ENCODE assay signal across 17 cellular contexts in genomic region chr2:191870744-191871143, GRCh38. TPM values are rescaled to one million over a fixed set of nuclear protein-coding genes. Genes with fewer than 3 reads are reported as not detected.
DNase-seq lines count a peak whose midpoint lies in the region; ATAC-seq and TF ChIP-seq lines count a peak whose summit lies in the region.
"Had no signal": no experiment of that assay in that cellular context is flagged by ENCODE, and none has a peak within 500 bp of the region (broad histone marks: within the 10 kb centered on the region; RNA-seq: fewer than 3 reads in every experiment).

No MANE protein-coding gene starts in this region.

- no peak overlapping the region for H3K27ac Mint-ChIP-seq in endodermal cell
- H3K27ac Mint-ChIP-seq: activated CD8-positive, alpha-beta T cell treated with anti-CD3 and anti-CD28 coated beads for 36 hours; B cell; natural killer cell treated with Interleukin-12 subunit alpha and Interleukin-12 subunit beta and Interleukin-15 and Interleukin-18, amount 100 ng/mL, for 72 hours had no signal

- intact Hi-C loops in left ventricle myocardium inferior (cut with micrococcal nuclease) (no loop called here), left cardiac atrium (cut with DNase I) (no loop called here), OCI-LY7 (cut with micrococcal nuclease; ENCODE audit: unreplicated experiment) (no loop called here), upper lobe of right lung (cut with DNase I) (no loop called here), mucosa of descending colon (cut with DNase I, micrococcal nuclease) (no loop called here)

- H3K27me3 ChIP-seq in left ventricle myocardium inferior (ENCODE audit: low read depth) (no peaks in the 10 kb centered on the region), endodermal cell (ENCODE audit: control insufficient read depth, insufficient read depth, low read length, poor library complexity, severe bottlenecking) (no peaks in the 10 kb centered on the region), upper lobe of right lung (no peaks in the 10 kb centered on the region), smooth muscle cell (ENCODE audit: low read depth) (no peaks in the 10 kb centered on the region)
- H3K27me3 ChIP-seq: body of pancreas, right lobe of liver had no signal

- H3F3A ChIP-seq in smooth muscle cell (ENCODE audit: low read depth) = peaks cover 14% of the 10 kb centered on the region

- ATAC-seq in left cardiac atrium (no peak), upper lobe of right lung (no peak), mucosa of descending colon (no peak)
- ATAC-seq: activated CD8-positive, alpha-beta T cell treated with anti-CD3 and anti-CD28 coated beads for 36 hours; body of pancreas; natural killer cell treated with Interleukin-12 subunit alpha and Interleukin-12 subunit beta and Interleukin-15 and Interleukin-18, amount 100 ng/mL, for 72 hours; right lobe of liver; Right ventricle myocardium inferior had no signal

- H3K27ac ChIP-seq in left ventricle myocardium inferior (replicated peaks) (no peak overlapping the region), OCI-LY7 (ENCODE audit: low read depth, low read length, poor library complexity, severe bottlenecking) (no peak overlapping the region), endodermal cell (ENCODE audit: low read depth, low read length) (no peak overlapping the region), upper lobe of right lung (no peak overlapping the region), smooth muscle cell (ENCODE audit: low read depth) (no peak overlapping the region)
- H3K27ac ChIP-seq: body of pancreas, right lobe of liver had no signal

- no peaks in the 10 kb centered on the region for H3K9me2 ChIP-seq in OCI-LY7 (ENCODE audit: insufficient read depth, low read length)

- CTCF ChIA-PET in OCI-LY7 (lab: Charles Lee; ENCODE audit: unreplicated experiment) = no interaction called here

- H3K4me3 Mint-ChIP-seq in endodermal cell = no peak overlapping the region
- H3K4me3 Mint-ChIP-seq: activated CD8-positive, alpha-beta T cell treated with anti-CD3 and anti-CD28 coated beads for 36 hours; B cell; natural killer cell treated with Interleukin-12 subunit alpha and Interleukin-12 subunit beta and Interleukin-15 and Interleukin-18, amount 100 ng/mL, for 72 hours had no signal

- no peaks in the 10 kb centered on the region for H3K27me3 Mint-ChIP-seq in endodermal cell (ENCODE audit: insufficient read depth)

- no peaks in the 10 kb centered on the region for H3K36me3 ChIP-seq in left ventricle myocardium inferior
- no peaks in the 10 kb centered on the region for H3K36me3 ChIP-seq in OCI-LY7 (ENCODE audit: insufficient read depth, low read length)
- no peaks in the 10 kb centered on the region for H3K36me3 ChIP-seq in endodermal cell (ENCODE audit: control insufficient read depth, insufficient read depth, low read length)
- no peaks in the 10 kb centered on the region for H3K36me3 ChIP-seq in upper lobe of right lung
- no peaks in the 10 kb centered on the region for H3K36me3 ChIP-seq in smooth muscle cell (ENCODE audit: low read depth)
- H3K36me3 ChIP-seq in mucosa of descending colon (ENCODE audit: low read depth) = no peaks in the 10 kb centered on the region
- H3K36me3 ChIP-seq: right lobe of liver had no signal

- no peaks in the 10 kb centered on the region for H3K36me3 Mint-ChIP-seq in endodermal cell (ENCODE audit: low read depth)
- H3K36me3 Mint-ChIP-seq: natural killer cell treated with Interleukin-12 subunit alpha and Interleukin-12 subunit beta and Interleukin-15 and Interleukin-18, amount 100 ng/mL, for 72 hours had no signal

- H3K4me2 ChIP-seq in OCI-LY7 (ENCODE audit: low read length) = no peak overlapping the region
- H3K4me2 ChIP-seq in smooth muscle cell = no peak overlapping the region

- H3K9ac ChIP-seq in endodermal cell (ENCODE audit: extremely low read depth, low read length, poor library complexity, severe bottlenecking) = no peak overlapping the region
- no peak overlapping the region for H3K9ac ChIP-seq in smooth muscle cell (ENCODE audit: low read depth)

- H2AFZ ChIP-seq in OCI-LY7 (ENCODE audit: low read length) (no peak overlapping the region), smooth muscle cell (ENCODE audit: low read depth) (no peak overlapping the region)

- H3K4me1 ChIP-seq in left ventricle myocardium inferior (peaks cover 48% of the 10 kb centered on the region), OCI-LY7 (ENCODE audit: insufficient read depth, low read length, poor library complexity, severe bottlenecking) (no peaks in the 10 kb centered on the region), endodermal cell (ENCODE audit: control insufficient read depth, insufficient read depth, low read length) (no peaks in the 10 kb centered on the region), upper lobe of right lung (peaks cover 22% of the 10 kb centered on the region), smooth muscle cell (ENCODE audit: low read depth) (no peaks in the 10 kb centered on the region), mucosa of descending colon (ENCODE audit: low read depth) (no peaks in the 10 kb centered on the region)

- no peaks in the 10 kb centered on the region for H3K9me3 ChIP-seq in left ventricle myocardium inferior (replicated peaks)
- no peaks in the 10 kb centered on the region for H3K9me3 ChIP-seq in OCI-LY7 (ENCODE audit: low read length)
- no peaks in the 10 kb centered on the region for H3K9me3 ChIP-seq in endodermal cell (ENCODE audit: control insufficient read depth, low read length)
- no peaks in the 10 kb centered on the region for H3K9me3 ChIP-seq in upper lobe of right lung
- H3K9me3 ChIP-seq in smooth muscle cell (replicated peaks; ENCODE audit: low read depth) = no peaks in the 10 kb centered on the region
- no peaks in the 10 kb centered on the region for H3K9me3 ChIP-seq in mucosa of descending colon
- H3K9me3 ChIP-seq: body of pancreas, right lobe of liver had no signal

- H3K4me1 Mint-ChIP-seq in endodermal cell = peaks cover 4% of the 10 kb centered on the region
- H3K4me1 Mint-ChIP-seq: B cell had no signal

- DNase-seq in left ventricle myocardium inferior = no peak
- DNase-seq in left cardiac atrium = no peak
- DNase-seq in OCI-LY7 (ENCODE audit: low spot score) = no peak
- DNase-seq in endodermal cell = no peak
- no peak for DNase-seq in upper lobe of right lung
- no peak for DNase-seq in smooth muscle cell (lab: John Stamatoyannopoulos, UW; ENCODE audit: unreplicated experiment)
- no peak for DNase-seq in NCI-H2107 treated with DMSO at 0.1 percent for 48 hours (lab: John Stamatoyannopoulos, UW; ENCODE audit: unreplicated experiment)
- DNase-seq in mucosa of descending colon = no peak
- DNase-seq: activated CD8-positive, alpha-beta T cell treated with anti-CD3 and anti-CD28 coated beads for 36 hours; body of pancreas; hypothalamus; NCI-H226; right lobe of liver; stimulated activated naive CD4-positive, alpha-beta T cell had no signal

- H3K9me3 Mint-ChIP-seq in endodermal cell = no peaks in the 10 kb centered on the region
- H3K9me3 Mint-ChIP-seq: activated CD8-positive, alpha-beta T cell treated with anti-CD3 and anti-CD28 coated beads for 36 hours; natural killer cell treated with Interleukin-12 subunit alpha and Interleukin-12 subunit beta and Interleukin-15 and Interleukin-18, amount 100 ng/mL, for 72 hours had no signal

- POLR2A ChIA-PET in OCI-LY7 (lab: Charles Lee) = interaction anchor here (0.6 to 1.5 kb wide), 6 partner anchors 12 to 959 kb away, joined by 3 to 5 read pairs (median 3); no protein-coding TSS in a partner anchor

- no peak overlapping the region for H3K4me3 ChIP-seq in left ventricle myocardium inferior
- no peak overlapping the region for H3K4me3 ChIP-seq in OCI-LY7 (ENCODE audit: low read depth, low read length, poor library complexity, severe bottlenecking)
- no peak overlapping the region for H3K4me3 ChIP-seq in endodermal cell (ENCODE audit: low read length)
- H3K4me3 ChIP-seq in upper lobe of right lung = no peak overlapping the region
- no peak overlapping the region for H3K4me3 ChIP-seq in smooth muscle cell
- no peak overlapping the region for H3K4me3 ChIP-seq in mucosa of descending colon
- H3K4me3 ChIP-seq: body of pancreas, right lobe of liver had no signal

- no peaks in the 10 kb centered on the region for H3K79me2 ChIP-seq in OCI-LY7 (ENCODE audit: insufficient read depth, low read depth, low read length)
- no peaks in the 10 kb centered on the region for H3K79me2 ChIP-seq in smooth muscle cell (ENCODE audit: low read depth)

- H4K20me1 ChIP-seq in OCI-LY7 (ENCODE audit: insufficient read depth, low read length) = no peaks in the 10 kb centered on the region
- H4K20me1 ChIP-seq in smooth muscle cell (ENCODE audit: low read depth) = no peaks in the 10 kb centered on the region

- TF ChIP-seq CTCF in left ventricle myocardium inferior (IDR thresholded peaks at IDR 0.05; ENCODE audit: borderline replicate concordance) (peak; percentile 28), OCI-LY7 (conservative IDR thresholded peaks at IDR 0.05; ENCODE audit: low read length) (peak; percentile 38; the same call in 1 of the 2 replicates), endodermal cell (conservative IDR thresholded peaks at IDR 0.05) (peak; percentile 72), upper lobe of right lung (IDR thresholded peaks at IDR 0.05) (peak; percentile 23), smooth muscle cell (IDR thresholded peaks at IDR 0.05; ENCODE audit: borderline replicate concordance, insufficient read depth, poor library complexity, severe bottlenecking) (no peak), mucosa of descending colon (IDR thresholded peaks at IDR 0.05) (no peak)

- no TSS peak for BruUV-seq in OCI-LY7 (replicated peaks; lab: Mats Ljungman, UMichigan)

RNA-seq across cellular contexts. Expression of gene CAVIN2, which starts 23.9 kb away (rescaled TPM):
- total RNA-seq in left ventricle myocardium inferior (93.9 TPM), left cardiac atrium (100 to 1,000 TPM; 106 to 145 TPM), OCI-LY7 (2022) (0.10 TPM in 1 of 2 replicates, not detected in the other), endodermal cell (not detected), upper lobe of right lung (185 TPM), smooth muscle cell (0.13 TPM in 1 of 2 replicates, not detected in the other), mucosa of descending colon (100 to 1,000 TPM in 1 of 3 donors, 10 to 100 TPM in 1, 1 to 10 TPM in 1; 6.7 to 154 (median 13.7) TPM)
- total RNA-seq in OCI-LY7 (2014; rRNA removed; shearing (Covaris generic)) = not detected in 2 replicates
- 0.14 TPM for polyA plus RNA-seq in endodermal cell (2013, experiment 1 of 2)
- polyA plus RNA-seq in endodermal cell (2013, experiment 2 of 2) = 0.25 TPM
- not detected in 2 replicates for polyA plus RNA-seq in smooth muscle cell
- total RNA-seq: activated CD8-positive, alpha-beta T cell treated with anti-CD3 and anti-CD28 coated beads for 36 hours; B cell; natural killer cell treated with Interleukin-12 subunit alpha and Interleukin-12 subunit beta and Interleukin-15 and Interleukin-18, amount 100 ng/mL, for 72 hours had no signal

Comparison
In these comparisons a context has a peak if more than half of its experiments do, and no peak if none do; other contexts are left out.
1. CTCF ChIP-seq: peak in left ventricle myocardium inferior (single experiment), OCI-LY7 (single experiment), endodermal cell (single experiment) and upper lobe of right lung (single experiment); none in smooth muscle cell (single experiment) and mucosa of descending colon (single experiment).